In the genomic region with DNA sequence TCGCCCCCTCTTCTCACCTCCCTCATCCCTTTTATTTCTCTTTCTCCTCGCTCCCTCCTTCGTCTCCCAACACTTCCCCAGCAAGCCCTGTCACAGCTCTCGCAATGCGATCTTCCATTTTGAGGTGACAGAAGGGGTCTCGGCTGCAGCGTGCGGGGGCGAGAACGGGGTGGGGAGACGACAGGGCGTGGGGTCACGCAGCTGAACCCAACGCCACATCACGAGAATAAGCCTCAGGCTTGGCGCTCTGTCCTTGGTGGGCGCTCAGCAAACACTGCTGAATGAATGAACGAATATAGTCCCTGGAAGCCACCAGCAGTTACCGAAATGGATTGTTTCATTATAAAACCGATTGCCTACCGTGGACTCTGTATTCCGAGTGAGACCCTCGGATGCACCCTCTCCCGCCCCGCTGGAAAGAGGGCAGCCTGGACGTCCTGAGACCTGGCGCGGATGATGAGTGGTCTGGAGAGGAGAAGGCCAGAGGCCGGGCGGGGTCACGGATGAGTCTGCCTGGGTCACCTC, we compare ENCODE assay signal across 9 cellular contexts. TPM values are rescaled to one million over a fixed set of nuclear protein-coding genes. Genes with fewer than 3 reads are reported as not detected.
DNase-seq lines count a peak whose midpoint lies in the region; ATAC-seq and FAIRE-seq lines count a peak whose summit lies in the region.
"Had no signal": no experiment of that assay in that cellular context is flagged by ENCODE, and none has a peak within 500 bp of the region (broad histone marks: within the 10 kb centered on the region; RNA-seq: fewer than 3 reads in every experiment).

No MANE protein-coding gene starts in this region.

- peak overlapping the region; percentile 51 for H3K4me3 ChIP-seq in iPS-18c (ENCODE audit: insufficient read depth, low read depth, low read length)

- peaks cover 90% of the 10 kb centered on the region for H3K27me3 Mint-ChIP-seq in activated CD4-positive, alpha-beta T cell treated with anti-CD3 and anti-CD28 coated beads, Interleukin-2, amount 10 ng/mL, durations not matched to agents 7 days and 5 days
- peaks cover 67% of the 10 kb centered on the region for H3K27me3 Mint-ChIP-seq in activated T-helper 17 cell treated with anti-CD3 and anti-CD28 coated beads, Interleukin-2, amount 50 U/mL, for 72 hours
- H3K27me3 Mint-ChIP-seq in stimulated activated naive CD8-positive, alpha-beta T cell treated with anti-CD3 and anti-CD28 coated beads, Interleukin-15, amount 100 ng/mL, for 72 hours = peaks cover 99% of the 10 kb centered on the region

- H3K9me3 Mint-ChIP-seq in activated CD4-positive, alpha-beta T cell treated with anti-CD3 and anti-CD28 coated beads, Interleukin-2, amount 10 ng/mL, durations not matched to agents 7 days and 5 days = peaks cover 8% of the 10 kb centered on the region
- peaks cover 5% of the 10 kb centered on the region for H3K9me3 Mint-ChIP-seq in activated T-helper 17 cell treated with anti-CD3 and anti-CD28 coated beads, Interleukin-2, amount 50 U/mL, for 72 hours
- H3K9me3 Mint-ChIP-seq in stimulated activated naive CD8-positive, alpha-beta T cell treated with anti-CD3 and anti-CD28 coated beads, Interleukin-15, amount 100 ng/mL, for 72 hours = peaks cover 7 to 9% of the 10 kb centered on the region in 2 donors

- no peak for ATAC-seq in activated T-helper 17 cell treated with anti-CD3 and anti-CD28 coated beads, Interleukin-2, amount 50 U/mL, for 72 hours (replicated peaks)
- no peak for ATAC-seq in stimulated activated naive CD8-positive, alpha-beta T cell treated with anti-CD3 and anti-CD28 coated beads, Interleukin-15, amount 100 ng/mL, for 72 hours
- ATAC-seq in HG02571 (IDR thresholded peaks at IDR 0.05; ENCODE audit: unreplicated experiment) = no peak

- FAIRE-seq in urothelium cell line (lab: Jason Lieb, UNC) = no peak
- FAIRE-seq: GM18507 had no signal

- CTCF ChIA-PET in activated CD4-positive, alpha-beta T cell treated with anti-CD3 and anti-CD28 coated beads, Interleukin-2, amount 10 ng/mL, durations not matched to agents 7 days and 5 days (lab: Charles Lee) = interaction anchor here (0.6 to 1.5 kb wide), 3 partner anchors 8 to 156 kb away, joined by 3 to 4 read pairs (median 3); no protein-coding TSS in a partner anchor

- H3K27ac Mint-ChIP-seq in activated CD4-positive, alpha-beta T cell treated with anti-CD3 and anti-CD28 coated beads, Interleukin-2, amount 10 ng/mL, durations not matched to agents 7 days and 5 days = peak overlapping the region; percentile 63
- no peak overlapping the region for H3K27ac Mint-ChIP-seq in activated T-helper 17 cell treated with anti-CD3 and anti-CD28 coated beads, Interleukin-2, amount 50 U/mL, for 72 hours
- no peak overlapping the region for H3K27ac Mint-ChIP-seq in stimulated activated naive CD8-positive, alpha-beta T cell treated with anti-CD3 and anti-CD28 coated beads, Interleukin-15, amount 100 ng/mL, for 72 hours

- H3K4me1 Mint-ChIP-seq in activated CD4-positive, alpha-beta T cell treated with anti-CD3 and anti-CD28 coated beads, Interleukin-2, amount 10 ng/mL, durations not matched to agents 7 days and 5 days = peaks cover 77% of the 10 kb centered on the region
- peaks cover 44% of the 10 kb centered on the region for H3K4me1 Mint-ChIP-seq in activated T-helper 17 cell treated with anti-CD3 and anti-CD28 coated beads, Interleukin-2, amount 50 U/mL, for 72 hours
- peaks cover 92% of the 10 kb centered on the region for H3K4me1 Mint-ChIP-seq in stimulated activated naive CD8-positive, alpha-beta T cell treated with anti-CD3 and anti-CD28 coated beads, Interleukin-15, amount 100 ng/mL, for 72 hours

- H3K9me3 ChIP-seq in iPS-18c (ENCODE audit: control insufficient read depth, insufficient read depth, low read length) = no peaks in the 10 kb centered on the region

- no peak for DNase-seq in activated CD4-positive, alpha-beta T cell treated with anti-CD3 and anti-CD28 coated beads, Interleukin-2, amount 10 ng/mL, durations not matched to agents 7 days and 5 days
- no peak for DNase-seq in activated CD4-positive, alpha-beta T cell treated with anti-CD3 and anti-CD28 coated beads for 48 hours
- DNase-seq in stimulated activated naive CD8-positive, alpha-beta T cell treated with anti-CD3 and anti-CD28 coated beads, Interleukin-15, amount 100 ng/mL, for 72 hours = no peak
- DNase-seq in urothelium cell line (ENCODE audit: low spot score) = no peak
- DNase-seq in HuH-7.5 (ENCODE audit: low spot score) = no peak

- H3K4me3 Mint-ChIP-seq in activated CD4-positive, alpha-beta T cell treated with anti-CD3 and anti-CD28 coated beads, Interleukin-2, amount 10 ng/mL, durations not matched to agents 7 days and 5 days = peak overlapping the region; percentile 76
- peak overlapping the region; percentile 85 for H3K4me3 Mint-ChIP-seq in activated T-helper 17 cell treated with anti-CD3 and anti-CD28 coated beads, Interleukin-2, amount 50 U/mL, for 72 hours
- H3K4me3 Mint-ChIP-seq in stimulated activated naive CD8-positive, alpha-beta T cell treated with anti-CD3 and anti-CD28 coated beads, Interleukin-15, amount 100 ng/mL, for 72 hours = peak overlapping the region; percentile 78 to 92

- POLR2A ChIA-PET in activated CD4-positive, alpha-beta T cell treated with anti-CD3 and anti-CD28 coated beads, Interleukin-2, amount 10 ng/mL, durations not matched to agents 7 days and 5 days (lab: Charles Lee) = interaction anchor here (0.7 kb wide), 1 partner anchor 443 kb away, joined by 3 read pairs; no protein-coding TSS in a partner anchor

- peaks cover 37% of the 10 kb centered on the region for H3K36me3 Mint-ChIP-seq in activated CD4-positive, alpha-beta T cell treated with anti-CD3 and anti-CD28 coated beads, Interleukin-2, amount 10 ng/mL, durations not matched to agents 7 days and 5 days (ENCODE audit: low read depth)
- peaks cover 62% of the 10 kb centered on the region for H3K36me3 Mint-ChIP-seq in activated T-helper 17 cell treated with anti-CD3 and anti-CD28 coated beads, Interleukin-2, amount 50 U/mL, for 72 hours (ENCODE audit: low read depth)

RNA-seq across cellular contexts. Expression of gene NRN1, which starts 3.9 kb away (rescaled TPM):
- 1 to 10 TPM; 7.0 to 8.7 TPM for total RNA-seq in activated CD4-positive, alpha-beta T cell treated with anti-CD3 and anti-CD28 coated beads, Interleukin-2, amount 10 ng/mL, durations not matched to agents 7 days and 5 days
- total RNA-seq in activated T-helper 17 cell treated with anti-CD3 and anti-CD28 coated beads, Interleukin-2, amount 50 U/mL, for 72 hours = 10 to 100 TPM in 1 of 2 donors, 1 to 10 TPM in 1; 1.1 to 14.7 TPM
